In the genomic region with DNA sequence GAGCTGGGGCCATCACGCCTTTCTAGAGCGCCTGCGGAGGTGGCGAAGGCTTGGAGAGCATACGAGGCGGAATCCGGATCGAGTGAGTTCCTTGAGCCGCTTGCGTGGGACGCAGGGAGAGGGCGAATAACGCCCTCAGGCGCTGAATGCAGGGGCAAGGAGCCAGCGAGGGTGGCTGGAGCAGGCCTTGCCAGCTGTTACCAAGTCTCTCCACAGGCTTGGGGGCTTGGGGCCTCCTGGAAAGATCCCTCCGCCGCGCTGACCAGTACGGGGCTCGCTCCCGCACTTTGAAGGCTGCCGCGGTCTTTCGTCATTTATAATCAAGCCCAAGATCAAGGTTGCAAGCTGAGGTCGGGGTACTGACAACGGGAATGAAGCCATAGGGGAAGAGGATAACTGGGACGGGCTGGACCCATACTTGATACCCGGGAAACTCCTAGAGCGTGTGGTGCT, we compare ENCODE assay signal across 8 cellular contexts. TPM values are rescaled to one million over a fixed set of nuclear protein-coding genes. Genes with fewer than 3 reads are reported as not detected.
DNase-seq lines count a peak whose midpoint lies in the region; ATAC-seq and TF ChIP-seq lines count a peak whose summit lies in the region.

No MANE protein-coding gene starts in this region.

- intact Hi-C loops in adrenal gland (cut with DNase I), result loop anchor here in 1 of 2 donors (10.0 kb wide), 1 partner anchor 336 kb away; no protein-coding TSS in a partner anchor

- H3K4me1 ChIP-seq in adrenal gland (replicated peaks in 1 of 2), result peaks cover 0 to 36% of the 10 kb centered on the region in 2 donors
- H3K4me1 ChIP-seq in right atrium auricular region, result peaks cover 0 to 42% of the 10 kb centered on the region in 2 donors

- H3K36me3 ChIP-seq in adrenal gland (replicated peaks in 1 of 2), result no peaks in the 10 kb centered on the region
- no peaks in the 10 kb centered on the region for H3K36me3 ChIP-seq in right atrium auricular region

- H3K27me3 ChIP-seq in adrenal gland, result peaks cover 24% of the 10 kb centered on the region
- H3K27me3 ChIP-seq in right atrium auricular region, result no peaks in the 10 kb centered on the region

- WGBS in adrenal gland, 4 donors, result 0 to 3% (median 1%) methylated on average over 4 to 29 of the region's 29 CpGs

- H3K4me3 ChIP-seq in adrenal gland, result peak overlapping the region in 2 of 4 donors; percentile 20 to 65
- H3K4me3 ChIP-seq in right atrium auricular region, result peak overlapping the region; percentile 44 to 63

- H3K9me3 ChIP-seq in adrenal gland (replicated peaks in 1 of 3), result no peaks in the 10 kb centered on the region
- no peaks in the 10 kb centered on the region for H3K9me3 ChIP-seq in right atrium auricular region

- peak in 1 of 2 donors; percentile 17 for TF ChIP-seq POLR2A in adrenal gland (IDR thresholded peaks at IDR 0.05)

- ATAC-seq in GM21529 (IDR thresholded peaks at IDR 0.05; ENCODE audit: unreplicated experiment) (no peak), GM21447 (IDR thresholded peaks at IDR 0.05; ENCODE audit: unreplicated experiment) (no peak), HG03196 (IDR thresholded peaks at IDR 0.05; ENCODE audit: unreplicated experiment) (no peak), GM19467 (IDR thresholded peaks at IDR 0.05; ENCODE audit: unreplicated experiment) (no peak)

- DNase-seq in H4 (ENCODE audit: low spot score), result peak; percentile 70
- DNase-seq in adrenal gland, result peak; percentile 30 to 56 (median 47)
- DNase-seq in right atrium auricular region (ENCODE audit: low spot score), result peak; percentile 69
- peak; percentile 73 for DNase-seq in pulmonary artery endothelial cell (ENCODE audit: low read depth, low spot score)

- no peak for TF ChIP-seq CTCF in adrenal gland (IDR thresholded peaks at IDR 0.05)
- TF ChIP-seq CTCF in right atrium auricular region (IDR thresholded peaks at IDR 0.05), result no peak

- H3K27ac ChIP-seq in adrenal gland (peak overlapping the region in 3 of 5 donors; percentile 36 to 83 (median 70)), right atrium auricular region (peak overlapping the region; percentile 77)

RNA-seq across cellular contexts. Expression of a gene that starts 1.2 kb away (rescaled TPM):
- total RNA-seq in H4 (2014; rRNA removed; shearing (Covaris generic)), result 9.8 and 13.7 TPM in 2 replicates
- 10 to 100 TPM in 6 of 8 donors, 1 to 10 TPM in 2; 3.3 to 36.7 (median 17.4) TPM for total RNA-seq in adrenal gland
- 10 to 100 TPM in 2 of 3 donors, 1 to 10 TPM in 1; 8.2 to 20.3 (median 15.3) TPM for polyA plus RNA-seq in adrenal gland
- total RNA-seq in right atrium auricular region, result 10 to 100 TPM; 10.3 to 11.9 TPM
- total RNA-seq in pulmonary artery endothelial cell, result 20.8 and 55.9 TPM in 2 replicates
